Comparison of ENCODE assay signal across 31 cellular contexts in the genomic region with DNA sequence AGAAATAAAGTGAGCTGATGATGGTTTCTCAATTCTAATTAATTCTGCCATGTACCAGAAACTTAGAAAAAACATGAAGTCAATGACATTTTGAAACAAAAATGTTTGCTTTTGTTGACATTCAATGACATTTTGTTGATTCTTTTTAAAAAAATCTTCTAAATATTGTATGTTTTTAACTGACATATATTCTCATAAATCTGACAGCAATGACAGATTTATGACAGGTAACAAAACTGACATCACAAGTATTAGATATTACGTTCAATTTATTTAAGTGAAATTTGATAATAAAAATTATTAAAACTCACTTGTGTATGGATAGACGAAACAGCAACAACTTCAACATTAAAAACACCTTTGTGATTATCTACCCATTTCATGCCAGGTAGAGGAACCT. TPM values are rescaled to one million over a fixed set of nuclear protein-coding genes. Genes with fewer than 3 reads are reported as not detected.
"Had no signal": no experiment of that assay in that cellular context is flagged by ENCODE, and none has a peak within 500 bp of the region (broad histone marks: within the 10 kb centered on the region; RNA-seq: fewer than 3 reads in every experiment).

No MANE protein-coding gene starts in this region.

- H3K4me1 ChIP-seq: ascending aorta, gastrocnemius medialis, heart left ventricle had no signal

- H3K27ac ChIP-seq: ascending aorta, brain microvascular endothelial cell, gastrocnemius medialis, heart left ventricle had no signal

- DNase-seq: activated CD4-positive, alpha-beta memory T cell treated with anti-CD3 and anti-CD28 coated beads for 36 hours; activated CD4-positive, alpha-beta T cell treated with anti-CD3 and anti-CD28 coated beads for 36 hours; activated CD4-positive, alpha-beta T cell treated with anti-CD3 and anti-CD28 coated beads, Interleukin-2, amount 10 ng/mL, durations not matched to agents 24 days and 14 days; activated CD4-positive, CD25-positive, alpha-beta regulatory T cell; activated CD4-positive, CD25-positive, alpha-beta regulatory T cell treated with anti-CD3 and anti-CD28 coated beads, Interleukin-2, amount 50 U/mL, for 72 hours; activated CD8-positive, alpha-beta memory T cell treated with anti-CD3 and anti-CD28 coated beads, Interleukin-2, amount 10 ng/mL, durations not matched to agents 7 days and 5 days; activated CD8-positive, alpha-beta memory T cell treated with anti-CD3 and anti-CD28 coated beads, Interleukin-2, amount 50 U/mL, for 4 hours; activated CD8-positive, alpha-beta T cell treated with anti-CD3 and anti-CD28 coated beads, Interleukin-2, amount 10 ng/mL, durations not matched to agents 7 days and 5 days; activated effector memory CD4-positive, alpha-beta T cell treated with anti-CD3 and anti-CD28 coated beads, Interleukin-2, amount 50 U/mL, for 16 hours; activated naive CD4-positive, alpha-beta T cell treated with anti-CD3 and anti-CD28 coated beads, Interleukin-2, amount 10 ng/mL, durations not matched to agents 7 days and 5 days; activated naive CD8-positive, alpha-beta T cell treated with anti-CD3 and anti-CD28 coated beads, Interleukin-2, amount 10 ng/mL, durations not matched to agents 7 days and 5 days; activated T-cell treated with anti-CD3 and anti-CD28 coated beads, Interleukin-2, amount 50 U/mL, for 1 hour; activated T-cell treated with anti-CD3 and anti-CD28 coated beads, Interleukin-2, amount 50 U/mL, for 48 hours; brain microvascular endothelial cell; caudate nucleus; effector CD8-positive, alpha-beta T cell; foreskin fibroblast; gastrocnemius medialis; glutamatergic neuron; heart left ventricle; T-helper 1 cell; T-helper 17 cell; T1000 had no signal

- H3K9me3 ChIP-seq: ascending aorta, gastrocnemius medialis had no signal

- ATAC-seq: activated CD4-positive, alpha-beta T cell treated with anti-CD3 and anti-CD28 coated beads for 36 hours; activated CD8-positive, alpha-beta memory T cell treated with anti-CD3 and anti-CD28 coated beads, Interleukin-2, amount 10 ng/mL, durations not matched to agents 7 days and 5 days; activated CD8-positive, alpha-beta T cell treated with anti-CD3 and anti-CD28 coated beads, Interleukin-2, amount 10 ng/mL, durations not matched to agents 7 days and 5 days; activated naive CD4-positive, alpha-beta T cell treated with anti-CD3 and anti-CD28 coated beads, Interleukin-2, amount 50 U/mL, for 72 hours; esophagus mucosa; gastrocnemius medialis; heart left ventricle; T-helper 17 cell had no signal

- H3K36me3 ChIP-seq: ascending aorta, gastrocnemius medialis had no signal

- H3K4me3 ChIP-seq: ascending aorta, gastrocnemius medialis, heart left ventricle had no signal

RNA-seq across cellular contexts. Expression of a gene that starts 36.0 kb away (rescaled TPM):
- total RNA-seq: activated CD4-positive, alpha-beta memory T cell treated with anti-CD3 and anti-CD28 coated beads for 36 hours; activated CD4-positive, alpha-beta T cell treated with anti-CD3 and anti-CD28 coated beads for 36 hours; activated CD4-positive, alpha-beta T cell treated with anti-CD3 and anti-CD28 coated beads, Interleukin-2, amount 10 ng/mL, durations not matched to agents 24 days and 14 days; activated CD8-positive, alpha-beta memory T cell treated with anti-CD3 and anti-CD28 coated beads for 36 hours; activated CD8-positive, alpha-beta memory T cell treated with anti-CD3 and anti-CD28 coated beads, Interleukin-2, amount 10 ng/mL, durations not matched to agents 7 days and 5 days; activated CD8-positive, alpha-beta T cell treated with anti-CD3 and anti-CD28 coated beads, Interleukin-2, amount 10 ng/mL, durations not matched to agents 7 days and 5 days; activated naive CD4-positive, alpha-beta T cell treated with anti-CD3 and anti-CD28 coated beads, Interleukin-2, amount 50 U/mL, for 72 hours; activated naive CD8-positive, alpha-beta T cell treated with anti-CD3 and anti-CD28 coated beads, Interleukin-2, amount 10 ng/mL, durations not matched to agents 7 days and 5 days; activated T-helper 1 cell treated with anti-CD3 and anti-CD28 coated beads, Interleukin-12 subunit alpha, Interleukin-12 subunit beta, Interleukin-2, Interleukin-4 antibody, amounts not matched to agents 30 ng/mL and 10 ng/mL and 1 ng/mL, durations not matched to agents 14 hours and 24 hours and 36 hours; activated T-helper 2 cell treated with anti-CD3 and anti-CD28 coated beads, Interferon-gamma antibody, Interleukin-2, Interleukin-4, amounts not matched to agents 10 μg/mL and 5 μg/mL and 100 μg/mL, durations not matched to agents 14 hours and 24 hours and 36 hours; ascending aorta; dermis microvascular lymphatic vessel endothelial cell; epithelial cell of proximal tubule; esophagus mucosa; heart left ventricle; T-helper 17 cell had no signal
- polyA plus RNA-seq: heart left ventricle had no signal
